In genomic region chr5:74127377-74128338, GRCh38 we compare ENCODE assay signal across 10 cellular contexts.
DNase-seq lines count a peak whose midpoint lies in the region; ATAC-seq and TF ChIP-seq lines count a peak whose summit lies in the region.
"Had no signal": no experiment of that assay in that cellular context is flagged by ENCODE, and none has a peak within 500 bp of the region (broad histone marks: within the 10 kb centered on the region; RNA-seq: fewer than 3 reads in every experiment).

No MANE protein-coding gene starts in this region.

- no peaks in the 10 kb centered on the region for H3K9me3 ChIP-seq in prostate gland

- H3K4me3 ChIP-seq in epithelial cell of proximal tubule (ENCODE audit: low read depth, low read length) (peak overlapping the region; percentile 15), prostate gland (no peak overlapping the region)

- WGBS in prostate gland = 42% methylated on average over 9 of the region's 9 CpGs

- TF ChIP-seq CTCF in epithelial cell of proximal tubule (conservative IDR thresholded peaks at IDR 0.05; ENCODE audit: low read depth, low read length) (peak; percentile 66), prostate gland (IDR thresholded peaks at IDR 0.05) (peak in 2 of 4 experiments; percentile 47 to 51)

- intact Hi-C loops in prostate gland (cut with DNase I) = no loop called here

- ATAC-seq in GM21381 (IDR thresholded peaks at IDR 0.05; ENCODE audit: unreplicated experiment) = no peak

- H3K27me3 ChIP-seq in prostate gland (replicated peaks; ENCODE audit: insufficient read depth) = no peaks in the 10 kb centered on the region

- DNase-seq in G401 (ENCODE audit: low spot score) (peak; percentile 96), NCI-H446 (lab: John Stamatoyannopoulos, UW) (peak; percentile 91 to 95), epithelial cell of proximal tubule (ENCODE audit: low read depth) (no peak), prostate gland (ENCODE audit: low spot score) (peak; percentile 31), medulla oblongata (ENCODE audit: extremely low spot score) (no peak), NOMO-1 (lab: John Stamatoyannopoulos, UW; ENCODE audit: unreplicated experiment in 2 of 2) (no peak), MV-4-11 (lab: John Stamatoyannopoulos, UW) (no peak)
- DNase-seq: activated T-cell treated with anti-CD3 and anti-CD28 coated beads, Interleukin-2, amount 50 U/mL, for 4 hours; NCI-H1436 treated with DMSO at 0.1 percent for 48 hours had no signal

- in situ Hi-C loops in G401 (cut with HindIII; ENCODE audit: low sequenced_read_pairs) = no loop called here

- no peaks in the 10 kb centered on the region for H3K36me3 ChIP-seq in prostate gland

- H3K27ac ChIP-seq in prostate gland = no peak overlapping the region

- TF ChIP-seq POLR2A in prostate gland (IDR thresholded peaks at IDR 0.05) = no peak

- H3K4me1 ChIP-seq in prostate gland (replicated peaks) = no peaks in the 10 kb centered on the region

Comparison
In these comparisons a context has a peak if more than half of its experiments do, and no peak if none do; other contexts are left out.
1. DNase-seq: peak in G401 (single experiment), NCI-H446 (2 of 2) and prostate gland (single experiment); none in epithelial cell of proximal tubule (single experiment), medulla oblongata (single experiment), NOMO-1 (0 of 2) and MV-4-11 (single experiment).